Comparison of ENCODE assay signal across 25 cellular contexts in genomic region chr9:134100040-134100439, GRCh38.
"Had no signal": no experiment of that assay in that cellular context is flagged by ENCODE, and none has a peak within 500 bp of the region (broad histone marks: within the 10 kb centered on the region; RNA-seq: fewer than 3 reads in every experiment).

No MANE protein-coding gene starts in this region.

- H3K4me3 ChIP-seq: K562 had no signal

- H3K9me2 ChIP-seq: SK-N-SH had no signal

- H3K27ac ChIP-seq: HL-60, KMS-11, RWPE1 had no signal

- H3K4me2 ChIP-seq: KMS-11, SK-N-SH had no signal

- H3K9me3 ChIP-seq: SK-N-SH had no signal

- H3K36me3 Mint-ChIP-seq: IgD-negative memory B cell, T-cell had no signal

- ATAC-seq: Panc1, PC-3 had no signal

- H3K4me3 Mint-ChIP-seq: IgD-negative memory B cell, T-cell had no signal

- H3K27ac Mint-ChIP-seq: IgD-negative memory B cell, T-cell had no signal

- DNase-seq: MV-4-11, NCI-H1092, NCI-H1105 treated with DMSO at 0.1 percent for 48 hours, NCI-H1417 treated with DMSO at 0.1 percent for 48 hours, NCI-H187, NCI-H2029, NCI-H2081 treated with DMSO at 0.1 percent for 48 hours, NCI-H2171, NCI-H226, NCI-H446, NCI-H510A, NCI-H524 treated with DMSO at 0.1 percent for 48 hours, NCI-H69, NCI-H774, PC-3, SHP77, SK-N-SH, SW 1271, T-cell had no signal
